1 cellular context compared by ENCODE assay signal in the genomic region with DNA sequence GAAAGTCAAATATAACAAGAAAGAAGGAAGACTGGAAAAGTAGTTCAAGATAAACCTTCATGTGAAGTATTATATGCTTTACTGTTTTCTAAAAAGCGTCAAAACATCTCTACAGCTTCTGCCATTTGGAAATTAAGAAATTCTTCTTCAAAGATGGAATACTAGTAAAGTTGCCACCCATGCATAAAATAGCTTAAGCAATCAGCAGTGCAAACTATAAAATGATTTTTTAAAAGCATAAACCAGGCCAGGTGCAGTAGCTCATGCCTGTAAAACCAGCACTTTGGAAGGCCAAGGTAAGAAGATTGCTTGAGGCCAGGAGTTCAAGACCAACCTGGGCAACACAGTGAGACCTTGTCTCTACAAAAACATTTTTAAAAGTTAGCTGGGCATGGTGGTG.
TF ChIP-seq lines count a peak whose summit lies in the region.

No MANE protein-coding gene starts in this region.

TF ChIP-seq in GM12878, 131 proteins besides CTCF, POLR2A, EP300 and RAD21:
- TF ChIP-seq, protein P1, sequence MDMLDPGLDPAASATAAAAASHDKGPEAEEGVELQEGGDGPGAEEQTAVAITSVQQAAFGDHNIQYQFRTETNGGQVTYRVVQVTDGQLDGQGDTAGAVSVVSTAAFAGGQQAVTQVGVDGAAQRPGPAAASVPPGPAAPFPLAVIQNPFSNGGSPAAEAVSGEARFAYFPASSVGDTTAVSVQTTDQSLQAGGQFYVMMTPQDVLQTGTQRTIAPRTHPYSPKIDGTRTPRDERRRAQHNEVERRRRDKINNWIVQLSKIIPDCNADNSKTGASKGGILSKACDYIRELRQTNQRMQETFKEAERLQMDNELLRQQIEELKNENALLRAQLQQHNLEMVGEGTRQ (IDR thresholded peaks at IDR 0.05; ENCODE audit: borderline replicate concordance, low read depth, low read length), result no peak
- peak in 1 of 2 experiments; percentile 73; a peak in 1 of 4 replicates for TF ChIP-seq ETV6 (conservative IDR thresholded peaks at IDR 0.05 in 1 of 2, IDR thresholded peaks at IDR 0.05 in 1 of 2; ENCODE audit: borderline replicate concordance in 1 of 2, low read depth in 1 of 2)
- TF ChIP-seq, protein P2, sequence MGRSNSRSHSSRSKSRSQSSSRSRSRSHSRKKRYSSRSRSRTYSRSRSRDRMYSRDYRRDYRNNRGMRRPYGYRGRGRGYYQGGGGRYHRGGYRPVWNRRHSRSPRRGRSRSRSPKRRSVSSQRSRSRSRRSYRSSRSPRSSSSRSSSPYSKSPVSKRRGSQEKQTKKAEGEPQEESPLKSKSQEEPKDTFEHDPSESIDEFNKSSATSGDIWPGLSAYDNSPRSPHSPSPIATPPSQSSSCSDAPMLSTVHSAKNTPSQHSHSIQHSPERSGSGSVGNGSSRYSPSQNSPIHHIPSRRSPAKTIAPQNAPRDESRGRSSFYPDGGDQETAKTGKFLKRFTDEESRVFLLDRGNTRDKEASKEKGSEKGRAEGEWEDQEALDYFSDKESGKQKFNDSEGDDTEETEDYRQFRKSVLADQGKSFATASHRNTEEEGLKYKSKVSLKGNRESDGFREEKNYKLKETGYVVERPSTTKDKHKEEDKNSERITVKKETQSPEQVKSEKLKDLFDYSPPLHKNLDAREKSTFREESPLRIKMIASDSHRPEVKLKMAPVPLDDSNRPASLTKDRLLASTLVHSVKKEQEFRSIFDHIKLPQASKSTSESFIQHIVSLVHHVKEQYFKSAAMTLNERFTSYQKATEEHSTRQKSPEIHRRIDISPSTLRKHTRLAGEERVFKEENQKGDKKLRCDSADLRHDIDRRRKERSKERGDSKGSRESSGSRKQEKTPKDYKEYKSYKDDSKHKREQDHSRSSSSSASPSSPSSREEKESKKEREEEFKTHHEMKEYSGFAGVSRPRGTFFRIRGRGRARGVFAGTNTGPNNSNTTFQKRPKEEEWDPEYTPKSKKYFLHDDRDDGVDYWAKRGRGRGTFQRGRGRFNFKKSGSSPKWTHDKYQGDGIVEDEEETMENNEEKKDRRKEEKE (IDR thresholded peaks at IDR 0.05), result no peak
- no peak for TF ChIP-seq GABPA (IDR thresholded peaks at IDR 0.05; ENCODE audit: low read depth)
- TF ChIP-seq, protein P3, sequence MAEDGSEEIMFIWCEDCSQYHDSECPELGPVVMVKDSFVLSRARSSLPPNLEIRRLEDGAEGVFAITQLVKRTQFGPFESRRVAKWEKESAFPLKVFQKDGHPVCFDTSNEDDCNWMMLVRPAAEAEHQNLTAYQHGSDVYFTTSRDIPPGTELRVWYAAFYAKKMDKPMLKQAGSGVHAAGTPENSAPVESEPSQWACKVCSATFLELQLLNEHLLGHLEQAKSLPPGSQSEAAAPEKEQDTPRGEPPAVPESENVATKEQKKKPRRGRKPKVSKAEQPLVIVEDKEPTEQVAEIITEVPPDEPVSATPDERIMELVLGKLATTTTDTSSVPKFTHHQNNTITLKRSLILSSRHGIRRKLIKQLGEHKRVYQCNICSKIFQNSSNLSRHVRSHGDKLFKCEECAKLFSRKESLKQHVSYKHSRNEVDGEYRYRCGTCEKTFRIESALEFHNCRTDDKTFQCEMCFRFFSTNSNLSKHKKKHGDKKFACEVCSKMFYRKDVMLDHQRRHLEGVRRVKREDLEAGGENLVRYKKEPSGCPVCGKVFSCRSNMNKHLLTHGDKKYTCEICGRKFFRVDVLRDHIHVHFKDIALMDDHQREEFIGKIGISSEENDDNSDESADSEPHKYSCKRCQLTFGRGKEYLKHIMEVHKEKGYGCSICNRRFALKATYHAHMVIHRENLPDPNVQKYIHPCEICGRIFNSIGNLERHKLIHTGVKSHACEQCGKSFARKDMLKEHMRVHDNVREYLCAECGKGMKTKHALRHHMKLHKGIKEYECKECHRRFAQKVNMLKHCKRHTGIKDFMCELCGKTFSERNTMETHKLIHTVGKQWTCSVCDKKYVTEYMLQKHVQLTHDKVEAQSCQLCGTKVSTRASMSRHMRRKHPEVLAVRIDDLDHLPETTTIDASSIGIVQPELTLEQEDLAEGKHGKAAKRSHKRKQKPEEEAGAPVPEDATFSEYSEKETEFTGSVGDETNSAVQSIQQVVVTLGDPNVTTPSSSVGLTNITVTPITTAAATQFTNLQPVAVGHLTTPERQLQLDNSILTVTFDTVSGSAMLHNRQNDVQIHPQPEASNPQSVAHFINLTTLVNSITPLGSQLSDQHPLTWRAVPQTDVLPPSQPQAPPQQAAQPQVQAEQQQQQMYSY (CRISPR knock-in tag; IDR thresholded peaks at IDR 0.05), result no peak
- TF ChIP-seq NFXL1 (IDR thresholded peaks at IDR 0.05; ENCODE audit: borderline replicate concordance), result 0 out of 2 replicates have a peak, but pooled peaks have one; percentile 3
- TF ChIP-seq TBL1XR1 (IDR thresholded peaks at IDR 0.05; ENCODE audit: low read depth, low read length), result no peak
- TF ChIP-seq BMI1 (IDR thresholded peaks at IDR 0.05; ENCODE audit: borderline replicate concordance), result no peak
- TF ChIP-seq SMAD1 (IDR thresholded peaks at IDR 0.05; ENCODE audit: low read depth, partially characterized antibody), result no peak
- no peak for TF ChIP-seq IKZF1 (conservative IDR thresholded peaks at IDR 0.05)
- no peak for TF ChIP-seq POLR2AphosphoS2 (IDR thresholded peaks at IDR 0.05; ENCODE audit: low read depth, low read length)
